In the genomic region with DNA sequence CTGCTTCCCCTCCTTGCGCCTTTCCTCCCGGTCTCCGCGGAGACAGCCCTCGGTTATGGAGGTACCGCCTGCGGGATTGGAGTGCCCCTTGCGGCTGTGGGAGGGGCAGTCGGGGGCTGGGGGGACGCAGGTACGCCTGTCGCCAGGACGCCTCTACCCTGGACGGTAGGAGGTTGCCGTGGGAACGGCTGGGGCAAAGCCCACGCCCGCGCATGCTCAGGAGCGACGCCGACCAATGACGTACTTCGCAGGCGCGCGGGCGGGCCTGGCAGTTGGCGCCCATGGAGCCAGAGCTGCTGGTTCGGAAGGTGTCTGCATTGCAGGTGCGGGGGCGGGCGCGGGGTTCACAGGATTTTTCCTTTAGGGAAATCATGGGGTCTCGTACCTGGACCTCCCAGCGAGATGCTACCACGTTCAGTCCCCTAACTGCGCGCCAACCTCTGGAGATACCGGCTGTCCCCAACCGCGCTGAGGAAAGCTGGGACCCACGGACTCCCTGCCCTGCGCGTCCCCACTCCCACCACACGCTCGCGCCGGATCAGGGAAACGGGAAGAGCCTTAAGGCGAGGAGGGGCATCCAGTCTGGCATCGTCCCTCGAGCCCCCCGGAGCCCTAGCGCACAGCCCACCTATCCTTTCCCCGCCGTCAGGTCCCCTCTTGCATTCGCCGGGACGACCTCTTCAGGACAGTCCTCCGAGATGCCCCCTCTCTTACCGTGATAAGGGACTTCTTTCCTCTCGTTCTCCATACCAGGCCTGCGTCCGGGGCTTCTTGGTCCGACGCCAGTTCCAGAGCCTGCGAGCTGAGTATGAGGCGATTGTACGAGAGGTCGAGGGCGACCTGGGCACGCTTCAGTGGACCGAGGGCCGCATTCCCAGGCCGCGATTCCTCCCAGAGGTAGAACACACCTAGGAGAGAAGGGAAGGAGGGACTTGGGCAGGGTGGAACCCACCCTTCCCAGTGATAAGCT, we compare ENCODE assay signal across 8 cellular contexts. TPM values are rescaled to one million over a fixed set of nuclear protein-coding genes. Genes with fewer than 3 reads are reported as not detected.
DNase-seq lines count a peak whose midpoint lies in the region; ATAC-seq and TF ChIP-seq lines count a peak whose summit lies in the region.

Gene IQCC, plus strand, starts transcription at position 271 of the 970 bp plus-strand sequence. Its CDS starts 11 bp downstream, at position 282.

- H3K27ac ChIP-seq in smooth muscle cell (ENCODE audit: low read depth): peak within 1 kb of the TSS; percentile 72

- peak within 1 kb of the TSS; percentile 41 for H3K27ac Mint-ChIP-seq in activated B cell treated with CpG ODN at 0.5 μM for 24 hours
- H3K27ac Mint-ChIP-seq in immature natural killer cell: peak within 1 kb of the TSS; percentile 80 to 91 (median 85)

- WGBS in smooth muscle cell (ENCODE audit: low lambda C conversion rate): 6% methylated on average over 77 of the region's 77 CpGs

- no peaks in the 10 kb centered on the region for H3K27me3 ChIP-seq in smooth muscle cell (ENCODE audit: low read depth)

- H3K9me3 Mint-ChIP-seq in activated B cell treated with CpG ODN at 0.5 μM for 24 hours: no peaks in the 10 kb centered on the region
- H3K9me3 Mint-ChIP-seq in immature natural killer cell: no peaks in the 10 kb centered on the region

- H3K4me2 ChIP-seq in smooth muscle cell: peak within 1 kb of the TSS; percentile 99

- POLR2A ChIA-PET in activated B cell treated with CpG ODN at 0.5 μM for 24 hours (lab: Charles Lee): interaction anchor here (0.5 to 2.0 kb wide), 15 partner anchors 10 to 445 kb away, joined by 3 to 10 read pairs (median 4); partner anchors contain the start of genes BSDC1, HDAC1, MARCKSL1 and RBBP4

- peak within 1 kb of the TSS; percentile 18 for H2AFZ ChIP-seq in smooth muscle cell (ENCODE audit: low read depth)

- H3K4me3 ChIP-seq in cardiac fibroblast (replicated peaks in 1 of 2; ENCODE audit: low read depth in 2 of 2, low read length in 2 of 2) (peak within 1 kb of the TSS; percentile 75 to 79), smooth muscle cell (peak within 1 kb of the TSS; percentile 83)

- H3K36me3 Mint-ChIP-seq in activated B cell treated with CpG ODN at 0.5 μM for 24 hours (ENCODE audit: low read depth): peaks cover 25% of the 10 kb centered on the region
- no peaks in the 10 kb centered on the region for H3K36me3 Mint-ChIP-seq in immature natural killer cell

- CTCF ChIA-PET in activated B cell treated with CpG ODN at 0.5 μM for 24 hours (lab: Charles Lee): interaction anchor here (1.2 to 2.7 kb wide), 2 partner anchors 10 to 111 kb away, joined by 3 to 15 read pairs; no protein-coding TSS in a partner anchor

- no peak for TF ChIP-seq CTCF in activated B cell treated with CpG ODN at 0.5 μM for 24 hours (IDR thresholded peaks at IDR 0.05)
- no peak for TF ChIP-seq CTCF in cardiac fibroblast (IDR thresholded peaks at IDR 0.05; ENCODE audit: low read depth, low read length)
- TF ChIP-seq CTCF in smooth muscle cell (IDR thresholded peaks at IDR 0.05; ENCODE audit: borderline replicate concordance, insufficient read depth, poor library complexity, severe bottlenecking): no peak

- H3K4me1 Mint-ChIP-seq in activated B cell treated with CpG ODN at 0.5 μM for 24 hours: peaks cover 74% of the 10 kb centered on the region
- H3K4me1 Mint-ChIP-seq in immature natural killer cell: peaks cover 43 to 45% of the 10 kb centered on the region in 2 donors

- no peaks in the 10 kb centered on the region for H3K79me2 ChIP-seq in smooth muscle cell (ENCODE audit: low read depth)

- H3K4me1 ChIP-seq in smooth muscle cell (ENCODE audit: low read depth): peaks cover 8% of the 10 kb centered on the region

- DNase-seq in GF-D8 (lab: John Stamatoyannopoulos, UW): peak; percentile 11
- DNase-seq in NCI-H2227 (lab: John Stamatoyannopoulos, UW; ENCODE audit: unreplicated experiment): peak; percentile 97
- DNase-seq in activated B cell treated with CpG ODN at 0.5 μM for 24 hours: peak; percentile 76
- peak; percentile 77 to 84 for DNase-seq in cardiac fibroblast (ENCODE audit: low read depth in 2 of 2)
- peak; percentile 83 to 85 (median 85) for DNase-seq in immature natural killer cell
- DNase-seq in smooth muscle cell (lab: John Stamatoyannopoulos, UW; ENCODE audit: unreplicated experiment): peak; percentile 48

- H3K36me3 ChIP-seq in smooth muscle cell (ENCODE audit: low read depth): no peaks in the 10 kb centered on the region

- peak; percentile 38 for ATAC-seq in HG02970 (IDR thresholded peaks at IDR 0.05; ENCODE audit: low FRiP score, unreplicated experiment)
- ATAC-seq in activated B cell treated with CpG ODN at 0.5 μM for 24 hours (ENCODE audit: low read depth): peak; percentile 45
- no peak for ATAC-seq in GM21576 (IDR thresholded peaks at IDR 0.05; ENCODE audit: unreplicated experiment)

- no peaks in the 10 kb centered on the region for H4K20me1 ChIP-seq in smooth muscle cell (ENCODE audit: low read depth)

- intact Hi-C loops in activated B cell treated with CpG ODN at 0.5 μM for 24 hours (cut with micrococcal nuclease): loop anchor here (1.0 kb wide), 1 partner anchor 10 kb away; no protein-coding TSS in a partner anchor

- H3K27me3 Mint-ChIP-seq in activated B cell treated with CpG ODN at 0.5 μM for 24 hours: no peaks in the 10 kb centered on the region
- H3K27me3 Mint-ChIP-seq in immature natural killer cell (ENCODE audit: low read depth in 3 of 3): peaks cover 0 to 12% (median 5%) of the 10 kb centered on the region in 3 donors

- H3F3A ChIP-seq in smooth muscle cell (ENCODE audit: low read depth): peaks cover 3% of the 10 kb centered on the region

- H3K9me3 ChIP-seq in smooth muscle cell (replicated peaks; ENCODE audit: low read depth): no peaks in the 10 kb centered on the region

- H3K4me3 Mint-ChIP-seq in activated B cell treated with CpG ODN at 0.5 μM for 24 hours (peak within 1 kb of the TSS; percentile 85), immature natural killer cell (peak within 1 kb of the TSS; percentile 84 to 88 (median 85))

- peak within 1 kb of the TSS; percentile 97 for H3K9ac ChIP-seq in smooth muscle cell (ENCODE audit: low read depth)

RNA-seq across cellular contexts. Expression of gene IQCC, which starts in this region (rescaled TPM):
- total RNA-seq in activated B cell treated with CpG ODN at 0.5 μM for 24 hours (3.5 and 4.2 TPM in 2 replicates), smooth muscle cell (1.4 and 3.1 TPM in 2 replicates)
- polyA plus RNA-seq in immature natural killer cell (under 1 TPM in 2 of 3 donors, not detected in 1; 0.29 to 0.85 TPM), smooth muscle cell (2.4 TPM in 2 replicates)

Comparison
In these comparisons a context has a peak if more than half of its experiments do, and no peak if none do; other contexts are left out.
1. Peak in DNase-seq in immature natural killer cell; RNA of the gene not detected or under 1 TPM.
2. DNase-seq: peak in every context shown above with its lines; median percentile 97 in NCI-H2227; 85 in immature natural killer cell; 80 in cardiac fibroblast; 76 in activated B cell treated with CpG ODN at 0.5 μM for 24 hours; 48 in smooth muscle cell; 11 in GF-D8.